Comparison of ENCODE assay signal across 1 cellular context in genomic region chr12:96400631-96401060, GRCh38.
A peak's percentile ranks its signal among the peaks of the same experiment; 100 is the strongest.
TF ChIP-seq lines count a peak whose summit lies in the region.

No MANE protein-coding gene starts in this region.

TF ChIP-seq in HEK293, 187 proteins besides CTCF, POLR2A, EP300 and RAD21 (continued from another document):
- TF ChIP-seq PATZ1 (tag by site-specific recombination; IDR thresholded peaks at IDR 0.05), result peak; percentile 76
- no peak for TF ChIP-seq PRDM10 (tag by site-specific recombination; IDR thresholded peaks at IDR 0.05)
- TF ChIP-seq ZNF521 (tag by site-specific recombination; IDR thresholded peaks at IDR 0.05), result no peak
- no peak for TF ChIP-seq ZNF747 (tag by site-specific recombination; IDR thresholded peaks at IDR 0.05)
- no peak for TF ChIP-seq ZEB2 (tag by site-specific recombination; IDR thresholded peaks at IDR 0.05)
- no peak for TF ChIP-seq ZFHX2 (tag by site-specific recombination; conservative IDR thresholded peaks at IDR 0.05)
- no peak for TF ChIP-seq ZBTB17 (tag by site-specific recombination; IDR thresholded peaks at IDR 0.05)
- no peak for TF ChIP-seq KLF8 (tag by site-specific recombination; IDR thresholded peaks at IDR 0.05)
- TF ChIP-seq ZSCAN16 (tag by site-specific recombination; IDR thresholded peaks at IDR 0.05), result no peak
- TF ChIP-seq ZNF830 (tag by site-specific recombination; IDR thresholded peaks at IDR 0.05; ENCODE audit: low read depth), result no peak
- peak; percentile 77 for TF ChIP-seq ZBTB11 (tag by site-specific recombination; conservative IDR thresholded peaks at IDR 0.05; ENCODE audit: low read depth)
- peak; percentile 30; the same call in 1 of the 2 replicates for TF ChIP-seq YY1 (tag by site-specific recombination; IDR thresholded peaks at IDR 0.05)
- TF ChIP-seq ZNF626 (tag by site-specific recombination; IDR thresholded peaks at IDR 0.05), result no peak
- TF ChIP-seq ZNF658 (tag by site-specific recombination; IDR thresholded peaks at IDR 0.05), result no peak
- TF ChIP-seq ZNF146 (tag by site-specific recombination; IDR thresholded peaks at IDR 0.05), result no peak
- TF ChIP-seq KLF1 (tag by site-specific recombination; IDR thresholded peaks at IDR 0.05), result no peak
- peak; percentile 19; the same call in 1 of the 2 replicates for TF ChIP-seq SP3 (tag by site-specific recombination; IDR thresholded peaks at IDR 0.05)
- no peak for TF ChIP-seq ELK4 (IDR thresholded peaks at IDR 0.05; ENCODE audit: borderline replicate concordance, low read depth, low read length)
- no peak for TF ChIP-seq ZNF654 (tag by site-specific recombination; IDR thresholded peaks at IDR 0.05; ENCODE audit: low read depth)
- no peak for TF ChIP-seq GLI4 (tag by site-specific recombination; IDR thresholded peaks at IDR 0.05)
- TF ChIP-seq ZNF366 (tag by site-specific recombination; conservative IDR thresholded peaks at IDR 0.05), result no peak
